Comparison of ENCODE assay signal across 11 cellular contexts in the genomic region with DNA sequence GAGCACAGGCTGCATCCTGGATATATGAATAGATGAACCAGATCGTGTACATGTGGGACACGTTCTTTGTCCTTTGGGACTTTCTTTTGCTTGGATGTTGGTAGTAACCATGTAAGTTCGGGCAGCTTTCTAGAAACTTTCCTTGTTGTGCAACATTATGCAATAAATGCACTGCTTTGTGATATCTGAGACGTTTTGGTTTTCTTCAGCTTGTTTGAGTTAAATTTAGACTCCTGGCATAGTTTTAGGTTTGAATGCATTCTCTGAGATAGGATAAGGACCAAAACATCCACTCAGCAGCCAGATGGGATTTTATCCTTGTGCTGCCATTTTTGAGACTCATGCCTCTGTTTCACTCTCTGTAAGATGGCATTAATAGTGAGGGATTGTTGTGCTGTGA.
DNase-seq lines count a peak whose midpoint lies in the region; TF ChIP-seq lines count a peak whose summit lies in the region.
"Had no signal": no experiment of that assay in that cellular context is flagged by ENCODE, and none has a peak within 500 bp of the region (broad histone marks: within the 10 kb centered on the region; RNA-seq: fewer than 3 reads in every experiment).

No MANE protein-coding gene starts in this region.

- H3K18ac ChIP-seq in mesenchymal stem cell (ENCODE audit: low read depth in 1 of 2, low read length in 2 of 2): no peak overlapping the region

- no peak overlapping the region for H2AK5ac ChIP-seq in mesenchymal stem cell (ENCODE audit: low read length, severe bottlenecking)

- POLR2A ChIA-PET in RWPE1 (lab: Yijun Ruan, JAX; ENCODE audit: low non-redundant PET): no interaction called here

- no peak overlapping the region for H2BK120ac ChIP-seq in mesenchymal stem cell (ENCODE audit: low read depth, low read length)

- peaks cover 38% of the 10 kb centered on the region for H3K79me1 ChIP-seq in mesenchymal stem cell (replicated peaks; ENCODE audit: low read length, poor library complexity, severe bottlenecking)

- TF ChIP-seq RAD21 in Ishikawa (IDR thresholded peaks at IDR 0.05; ENCODE audit: low read depth): no peak

- H4K91ac ChIP-seq in mesenchymal stem cell (ENCODE audit: low read length): no peak overlapping the region

- no peak overlapping the region for H3K4me2 ChIP-seq in mesenchymal stem cell (ENCODE audit: low read length, poor library complexity, severe bottlenecking)

- H3K36me3 ChIP-seq in mesenchymal stem cell (ENCODE audit: control insufficient read depth in 1 of 2, insufficient read depth in 2 of 2, low read depth in 1 of 2, low read length in 2 of 2): peaks cover 0 to 4% of the 10 kb centered on the region in 2 experiments

- DNase-seq in AG08396 (ENCODE audit: low spot score): peak; percentile 54
- peak; percentile 89 for DNase-seq in choroid plexus epithelial cell (ENCODE audit: low read depth)
- DNase-seq in mesenchymal stem cell: peak; percentile 76
- DNase-seq in GM10266 (ENCODE audit: extremely low spot score): no peak
- DNase-seq in DMS53 (lab: John Stamatoyannopoulos, UW): no peak
- DNase-seq in RWPE1 (ENCODE audit: low spot score): no peak
- no peak for DNase-seq in NCI-H1048 (lab: John Stamatoyannopoulos, UW)
- DNase-seq: activated CD4-positive, alpha-beta T cell treated with anti-CD3 and anti-CD28 coated beads for 48 hours; activated effector memory CD4-positive, alpha-beta T cell treated with Interleukin-2 at 50 U/mL for 16 hours; NCI-H1417 treated with DMSO at 0.1 percent for 48 hours had no signal

- H3K4me1 ChIP-seq in mesenchymal stem cell (ENCODE audit: control insufficient read depth, insufficient read depth, low read depth, low read length): peaks cover 11% of the 10 kb centered on the region

- no peaks in the 10 kb centered on the region for H3K9me3 ChIP-seq in mesenchymal stem cell (ENCODE audit: control insufficient read depth, low read length)

- no peak overlapping the region for H2BK12ac ChIP-seq in mesenchymal stem cell (ENCODE audit: low read length in 2 of 2)

- no peak overlapping the region for H3K4ac ChIP-seq in mesenchymal stem cell (ENCODE audit: low read depth in 1 of 2, low read length in 2 of 2)

- H2BK15ac ChIP-seq in mesenchymal stem cell (ENCODE audit: low read depth, poor library complexity, severe bottlenecking): no peak overlapping the region

- no peak overlapping the region for H2BK5ac ChIP-seq in mesenchymal stem cell (ENCODE audit: low read depth, low read length, poor library complexity, severe bottlenecking)

- no peaks in the 10 kb centered on the region for H3K27me3 ChIP-seq in mesenchymal stem cell (ENCODE audit: control insufficient read depth in 1 of 2, insufficient read depth in 1 of 2, low read length in 2 of 2)

- no peak for TF ChIP-seq EP300 in Ishikawa (IDR thresholded peaks at IDR 0.05; ENCODE audit: borderline replicate concordance)

- H3K4me3 ChIP-seq in choroid plexus epithelial cell (ENCODE audit: low read depth, low read length): no peak overlapping the region
- H3K4me3 ChIP-seq in mesenchymal stem cell (ENCODE audit: insufficient read depth in 1 of 2, low read depth in 1 of 2, low read length in 2 of 2): no peak overlapping the region

- TF ChIP-seq CTCF in choroid plexus epithelial cell (conservative IDR thresholded peaks at IDR 0.05; ENCODE audit: low read depth, low read length) (no peak), GM10266 (IDR thresholded peaks at IDR 0.05; ENCODE audit: control insufficient read depth, insufficient read depth, low read depth, missing control alignments) (no peak), RWPE1 (conservative IDR thresholded peaks at IDR 0.05; ENCODE audit: low read depth) (no peak)

- WGBS in mesenchymal stem cell: 82% methylated on average over 4 of the region's 4 CpGs

- H3K27ac ChIP-seq in mesenchymal stem cell (ENCODE audit: low read length, poor library complexity, severe bottlenecking): no peak overlapping the region
- H3K27ac ChIP-seq in RWPE1: no peak overlapping the region

- H4K8ac ChIP-seq in mesenchymal stem cell (ENCODE audit: low read length): no peak overlapping the region

- no peak overlapping the region for H2AFZ ChIP-seq in mesenchymal stem cell (ENCODE audit: low read depth, low read length)

- peak overlapping the region; percentile 16 for H3K9ac ChIP-seq in mesenchymal stem cell (ENCODE audit: low read length)

- no peak overlapping the region for H3K23ac ChIP-seq in mesenchymal stem cell (ENCODE audit: low read length in 2 of 2)

- H3K14ac ChIP-seq in mesenchymal stem cell (ENCODE audit: low read length in 2 of 2): no peak overlapping the region

- CTCF ChIA-PET in RWPE1 (lab: Yijun Ruan, JAX): no interaction called here

TF ChIP-seq in Ishikawa, 13 proteins besides CTCF, POLR2A, EP300 and RAD21:
- TF ChIP-seq NFIC (IDR thresholded peaks at IDR 0.05) (no peak), EGR1 (IDR thresholded peaks at IDR 0.05) (no peak), TAF1 (IDR thresholded peaks at IDR 0.05; ENCODE audit: low read depth) (no peak), YY1 (IDR thresholded peaks at IDR 0.05; ENCODE audit: low read depth) (no peak), FOXM1 (IDR thresholded peaks at IDR 0.05; ENCODE audit: borderline replicate concordance, low read depth) (no peak), TEAD4 (IDR thresholded peaks at IDR 0.05) (no peak), CEBPB (IDR thresholded peaks at IDR 0.05) (peak; percentile 52; the same call in 1 of the 2 replicates)
TF ChIP-seq in Ishikawa: peak in this region for 1.

Comparison
In these comparisons a context has a peak if more than half of its experiments do, and no peak if none do; other contexts are left out.
1. DNase-seq: peak in AG08396 (single experiment), choroid plexus epithelial cell (single experiment) and mesenchymal stem cell (single experiment); none in GM10266 (single experiment), DMS53 (single experiment), RWPE1 (single experiment) and NCI-H1048 (single experiment).